ENCODE assay signal across 1 cellular context in the genomic region with DNA sequence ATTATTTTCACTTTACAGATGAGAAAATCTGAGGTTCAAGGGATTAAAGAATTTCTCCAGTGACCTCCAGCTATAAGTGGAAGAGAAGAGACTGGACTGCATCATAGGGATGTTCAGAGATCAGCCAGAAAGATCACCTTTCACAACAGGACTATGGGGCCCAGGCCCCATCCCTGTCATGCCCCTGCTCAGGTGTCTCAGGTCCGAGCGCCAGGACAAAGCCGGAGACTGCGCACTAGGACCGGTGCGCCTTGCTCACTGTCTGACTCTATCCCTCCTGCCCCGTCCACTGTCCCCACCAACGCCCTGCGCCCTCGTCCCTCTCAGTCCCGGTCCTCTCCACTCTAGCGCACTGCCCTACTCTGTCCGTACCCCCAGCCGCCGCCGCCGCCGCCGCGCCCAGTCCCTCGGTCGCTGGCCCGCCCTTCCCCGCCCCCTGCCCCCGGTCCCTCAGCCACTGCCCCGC.
TF ChIP-seq lines count a peak whose summit lies in the region.

No MANE protein-coding gene starts in this region.

TF ChIP-seq in HEK293, 187 proteins besides CTCF, POLR2A, EP300 and RAD21 (continued from another document):
- TF ChIP-seq, protein P1, sequence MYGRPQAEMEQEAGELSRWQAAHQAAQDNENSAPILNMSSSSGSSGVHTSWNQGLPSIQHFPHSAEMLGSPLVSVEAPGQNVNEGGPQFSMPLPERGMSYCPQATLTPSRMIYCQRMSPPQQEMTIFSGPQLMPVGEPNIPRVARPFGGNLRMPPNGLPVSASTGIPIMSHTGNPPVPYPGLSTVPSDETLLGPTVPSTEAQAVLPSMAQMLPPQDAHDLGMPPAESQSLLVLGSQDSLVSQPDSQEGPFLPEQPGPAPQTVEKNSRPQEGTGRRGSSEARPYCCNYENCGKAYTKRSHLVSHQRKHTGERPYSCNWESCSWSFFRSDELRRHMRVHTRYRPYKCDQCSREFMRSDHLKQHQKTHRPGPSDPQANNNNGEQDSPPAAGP (tag by site-specific recombination; IDR thresholded peaks at IDR 0.05), result 0 out of 2 replicates have a peak, but pooled peaks have one; percentile 21
- TF ChIP-seq GLIS2 (tag by site-specific recombination; IDR thresholded peaks at IDR 0.05), result peak; percentile 48; the same call in 1 of the 2 replicates
- TF ChIP-seq, protein P2, sequence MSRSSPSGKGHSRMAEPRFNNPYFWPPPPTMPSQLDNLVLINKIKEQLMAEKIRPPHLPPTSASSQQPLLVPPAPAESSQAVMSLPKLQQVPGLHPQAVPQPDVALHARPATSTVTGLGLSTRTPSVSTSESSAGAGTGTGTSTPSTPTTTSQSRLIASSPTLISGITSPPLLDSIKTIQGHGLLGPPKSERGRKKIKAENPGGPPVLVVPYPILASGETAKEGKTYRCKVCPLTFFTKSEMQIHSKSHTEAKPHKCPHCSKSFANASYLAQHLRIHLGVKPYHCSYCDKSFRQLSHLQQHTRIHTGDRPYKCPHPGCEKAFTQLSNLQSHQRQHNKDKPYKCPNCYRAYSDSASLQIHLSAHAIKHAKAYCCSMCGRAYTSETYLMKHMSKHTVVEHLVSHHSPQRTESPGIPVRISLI (tag by site-specific recombination; IDR thresholded peaks at IDR 0.05), result no peak
- 0 out of 2 replicates have a peak, but pooled peaks have one; percentile 21 for TF ChIP-seq ZEB2 (tag by site-specific recombination; IDR thresholded peaks at IDR 0.05)
- TF ChIP-seq, protein P3, sequence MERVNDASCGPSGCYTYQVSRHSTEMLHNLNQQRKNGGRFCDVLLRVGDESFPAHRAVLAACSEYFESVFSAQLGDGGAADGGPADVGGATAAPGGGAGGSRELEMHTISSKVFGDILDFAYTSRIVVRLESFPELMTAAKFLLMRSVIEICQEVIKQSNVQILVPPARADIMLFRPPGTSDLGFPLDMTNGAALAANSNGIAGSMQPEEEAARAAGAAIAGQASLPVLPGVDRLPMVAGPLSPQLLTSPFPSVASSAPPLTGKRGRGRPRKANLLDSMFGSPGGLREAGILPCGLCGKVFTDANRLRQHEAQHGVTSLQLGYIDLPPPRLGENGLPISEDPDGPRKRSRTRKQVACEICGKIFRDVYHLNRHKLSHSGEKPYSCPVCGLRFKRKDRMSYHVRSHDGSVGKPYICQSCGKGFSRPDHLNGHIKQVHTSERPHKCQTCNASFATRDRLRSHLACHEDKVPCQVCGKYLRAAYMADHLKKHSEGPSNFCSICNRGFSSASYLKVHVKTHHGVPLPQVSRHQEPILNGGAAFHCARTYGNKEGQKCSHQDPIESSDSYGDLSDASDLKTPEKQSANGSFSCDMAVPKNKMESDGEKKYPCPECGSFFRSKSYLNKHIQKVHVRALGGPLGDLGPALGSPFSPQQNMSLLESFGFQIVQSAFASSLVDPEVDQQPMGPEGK (tag by site-specific recombination; IDR thresholded peaks at IDR 0.05), result peak; percentile 23; the same call in 1 of the 2 replicates
- no peak for TF ChIP-seq ZNF610 (tag by site-specific recombination; IDR thresholded peaks at IDR 0.05; ENCODE audit: borderline replicate concordance)
- TF ChIP-seq ZNF560 (tag by site-specific recombination; IDR thresholded peaks at IDR 0.05; ENCODE audit: borderline replicate concordance), result no peak
- TF ChIP-seq SP2 (tag by site-specific recombination; IDR thresholded peaks at IDR 0.05), result peak; percentile 48
- TF ChIP-seq, protein P4, sequence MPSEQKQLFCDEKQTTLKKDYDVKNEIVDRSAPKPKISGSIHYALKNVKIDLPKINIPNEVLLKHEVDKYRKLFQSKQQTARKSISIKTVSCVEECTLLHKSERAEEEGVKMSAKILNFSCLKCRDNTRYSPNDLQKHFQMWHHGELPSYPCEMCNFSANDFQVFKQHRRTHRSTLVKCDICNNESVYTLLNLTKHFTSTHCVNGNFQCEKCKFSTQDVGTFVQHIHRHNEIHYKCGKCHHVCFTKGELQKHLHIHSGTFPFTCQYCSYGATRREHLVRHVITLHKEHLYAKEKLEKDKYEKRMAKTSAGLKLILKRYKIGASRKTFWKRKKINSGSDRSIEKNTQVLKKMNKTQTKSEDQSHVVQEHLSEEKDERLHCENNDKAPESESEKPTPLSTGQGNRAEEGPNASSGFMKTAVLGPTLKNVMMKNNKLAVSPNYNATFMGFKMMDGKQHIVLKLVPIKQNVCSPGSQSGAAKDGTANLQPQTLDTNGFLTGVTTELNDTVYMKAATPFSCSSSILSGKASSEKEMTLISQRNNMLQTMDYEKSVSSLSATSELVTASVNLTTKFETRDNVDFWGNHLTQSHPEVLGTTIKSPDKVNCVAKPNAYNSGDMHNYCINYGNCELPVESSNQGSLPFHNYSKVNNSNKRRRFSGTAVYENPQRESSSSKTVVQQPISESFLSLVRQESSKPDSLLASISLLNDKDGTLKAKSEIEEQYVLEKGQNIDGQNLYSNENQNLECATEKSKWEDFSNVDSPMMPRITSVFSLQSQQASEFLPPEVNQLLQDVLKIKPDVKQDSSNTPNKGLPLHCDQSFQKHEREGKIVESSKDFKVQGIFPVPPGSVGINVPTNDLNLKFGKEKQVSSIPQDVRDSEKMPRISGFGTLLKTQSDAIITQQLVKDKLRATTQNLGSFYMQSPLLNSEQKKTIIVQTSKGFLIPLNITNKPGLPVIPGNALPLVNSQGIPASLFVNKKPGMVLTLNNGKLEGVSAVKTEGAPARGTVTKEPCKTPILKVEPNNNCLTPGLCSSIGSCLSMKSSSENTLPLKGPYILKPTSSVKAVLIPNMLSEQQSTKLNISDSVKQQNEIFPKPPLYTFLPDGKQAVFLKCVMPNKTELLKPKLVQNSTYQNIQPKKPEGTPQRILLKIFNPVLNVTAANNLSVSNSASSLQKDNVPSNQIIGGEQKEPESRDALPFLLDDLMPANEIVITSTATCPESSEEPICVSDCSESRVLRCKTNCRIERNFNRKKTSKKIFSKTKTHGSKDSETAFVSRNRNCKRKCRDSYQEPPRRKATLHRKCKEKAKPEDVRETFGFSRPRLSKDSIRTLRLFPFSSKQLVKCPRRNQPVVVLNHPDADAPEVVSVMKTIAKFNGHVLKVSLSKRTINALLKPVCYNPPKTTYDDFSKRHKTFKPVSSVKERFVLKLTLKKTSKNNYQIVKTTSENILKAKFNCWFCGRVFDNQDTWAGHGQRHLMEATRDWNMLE (tag by site-specific recombination; conservative IDR thresholded peaks at IDR 0.05; ENCODE audit: low read depth), result no peak
- TF ChIP-seq ZXDB (tag by site-specific recombination; IDR thresholded peaks at IDR 0.05), result 0 out of 2 replicates have a peak, but pooled peaks have one; percentile 13
- no peak for TF ChIP-seq ZNF623 (tag by site-specific recombination; IDR thresholded peaks at IDR 0.05)
- TF ChIP-seq ZBTB20 (tag by site-specific recombination; IDR thresholded peaks at IDR 0.05), result peak; percentile 40; the same call in 1 of the 2 replicates
- TF ChIP-seq ZNF585B (tag by site-specific recombination; IDR thresholded peaks at IDR 0.05), result no peak
- TF ChIP-seq KLF1 (tag by site-specific recombination; IDR thresholded peaks at IDR 0.05), result peak; percentile 67
- no peak for TF ChIP-seq SCRT1 (tag by site-specific recombination; IDR thresholded peaks at IDR 0.05; ENCODE audit: borderline replicate concordance)
- peak; percentile 86 for TF ChIP-seq ZBTB48 (tag by site-specific recombination; IDR thresholded peaks at IDR 0.05)
- TF ChIP-seq ZNF621 (tag by site-specific recombination; IDR thresholded peaks at IDR 0.05), result no peak
- TF ChIP-seq, protein P5, sequence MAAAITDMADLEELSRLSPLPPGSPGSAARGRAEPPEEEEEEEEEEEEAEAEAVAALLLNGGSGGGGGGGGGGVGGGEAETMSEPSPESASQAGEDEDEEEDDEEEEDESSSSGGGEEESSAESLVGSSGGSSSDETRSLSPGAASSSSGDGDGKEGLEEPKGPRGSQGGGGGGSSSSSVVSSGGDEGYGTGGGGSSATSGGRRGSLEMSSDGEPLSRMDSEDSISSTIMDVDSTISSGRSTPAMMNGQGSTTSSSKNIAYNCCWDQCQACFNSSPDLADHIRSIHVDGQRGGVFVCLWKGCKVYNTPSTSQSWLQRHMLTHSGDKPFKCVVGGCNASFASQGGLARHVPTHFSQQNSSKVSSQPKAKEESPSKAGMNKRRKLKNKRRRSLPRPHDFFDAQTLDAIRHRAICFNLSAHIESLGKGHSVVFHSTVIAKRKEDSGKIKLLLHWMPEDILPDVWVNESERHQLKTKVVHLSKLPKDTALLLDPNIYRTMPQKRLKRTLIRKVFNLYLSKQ (tag by site-specific recombination; IDR thresholded peaks at IDR 0.05; ENCODE audit: borderline replicate concordance), result no peak
- no peak for TF ChIP-seq TRIM28 (IDR thresholded peaks at IDR 0.05; ENCODE audit: borderline replicate concordance, low read length)
